Comparison of ENCODE assay signal across 16 cellular contexts in genomic region chr3:36965440-36965839, GRCh38. TPM values are rescaled to one million over a fixed set of nuclear protein-coding genes. Genes with fewer than 3 reads are reported as not detected.
DNase-seq lines count a peak whose midpoint lies in the region; ATAC-seq and TF ChIP-seq lines count a peak whose summit lies in the region.
"Had no signal": no experiment of that assay in that cellular context is flagged by ENCODE, and none has a peak within 500 bp of the region (broad histone marks: within the 10 kb centered on the region; RNA-seq: fewer than 3 reads in every experiment).

No MANE protein-coding gene starts in this region.

- no peaks in the 10 kb centered on the region for H3K9me3 ChIP-seq in upper lobe of left lung
- H3K9me3 ChIP-seq: ascending aorta had no signal

- peak in 2 of 4 donors; percentile 48 to 88 for TF ChIP-seq EP300 in upper lobe of left lung (IDR thresholded peaks at IDR 0.05)

- DNase-seq in NCI-H2227 treated with DMSO at 0.1 percent for 48 hours (lab: John Stamatoyannopoulos, UW) = peak; percentile 22
- no peak for DNase-seq in NCI-H2227 (lab: John Stamatoyannopoulos, UW; ENCODE audit: unreplicated experiment)
- DNase-seq in NCI-H748 (lab: John Stamatoyannopoulos, UW; ENCODE audit: unreplicated experiment) = peak; percentile 80
- DNase-seq in left kidney (ENCODE audit: low read depth, low spot score) = peak; percentile 66
- DNase-seq in upper lobe of left lung = peak in 1 of 2 donors; percentile 75
- DNase-seq in coronary artery (ENCODE audit: low spot score) = no peak
- no peak for DNase-seq in activated CD4-positive, CD25-positive, alpha-beta regulatory T cell treated with anti-CD3 and anti-CD28 coated beads, Interleukin-2, amount 50 U/mL, for 72 hours
- DNase-seq: activated gamma-delta T cell treated with Interleukin-2 at 50 U/mL for 16 hours; cortex of kidney; MM.1S; naive B cell; NCI-H446; stimulated activated CD4-positive, alpha-beta T cell treated with anti-CD3 and anti-CD28 coated beads, Interleukin-15, amount 100 ng/mL, for 24 hours had no signal

- H3K4me3 ChIP-seq in upper lobe of left lung = peak overlapping the region in 1 of 4 donors; percentile 8
- no peak overlapping the region for H3K4me3 ChIP-seq in coronary artery
- H3K4me3 ChIP-seq: ascending aorta had no signal

- H3K27ac ChIP-seq in upper lobe of left lung (peak overlapping the region; percentile 42 to 68 (median 62)), coronary artery (no peak overlapping the region)
- H3K27ac ChIP-seq: ascending aorta had no signal

- 65 to 66% methylated on average over 3 of the region's 3 CpGs for WGBS in upper lobe of left lung, 2 donors

- peak in 1 of 4 donors; percentile 26 for TF ChIP-seq POLR2A in upper lobe of left lung (IDR thresholded peaks at IDR 0.05)

- H3K4me1 ChIP-seq in upper lobe of left lung = peaks cover 9 to 16% (median 12%) of the 10 kb centered on the region in 4 donors
- H3K4me1 ChIP-seq: ascending aorta had no signal

- no peaks in the 10 kb centered on the region for H3K36me3 ChIP-seq in upper lobe of left lung
- H3K36me3 ChIP-seq: ascending aorta had no signal

- no peaks in the 10 kb centered on the region for H3K27me3 ChIP-seq in upper lobe of left lung
- H3K27me3 ChIP-seq: ascending aorta had no signal

- TF ChIP-seq CTCF in upper lobe of left lung (IDR thresholded peaks at IDR 0.05) (peak in 1 of 6 experiments; percentile 22), coronary artery (IDR thresholded peaks at IDR 0.05) (no peak)

- ATAC-seq in upper lobe of left lung (ENCODE audit: low FRiP score in 2 of 2) = no peak
- no peak for ATAC-seq in GM18858 (IDR thresholded peaks at IDR 0.05; ENCODE audit: unreplicated experiment)
- ATAC-seq: esophagus mucosa had no signal

RNA-seq across cellular contexts. Expression of gene TRANK1, which starts 20.6 kb away (rescaled TPM):
- total RNA-seq in upper lobe of left lung = 10 to 100 TPM; 10.6 to 39.8 (median 28.1) TPM

RNA-seq across cellular contexts. Expression of gene EPM2AIP1, which starts 27.5 kb away (rescaled TPM):
- total RNA-seq in upper lobe of left lung = 10 to 100 TPM; 12.5 to 44.0 (median 18.1) TPM

RNA-seq across cellular contexts. Expression of gene MLH1, which starts 27.9 kb away (rescaled TPM):
- 10 to 100 TPM; 31.7 to 97.4 (median 37.2) TPM for total RNA-seq in upper lobe of left lung

Comparison
In these comparisons a context has a peak if more than half of its experiments do, and no peak if none do; other contexts are left out.
1. DNase-seq: peak in NCI-H2227 treated with DMSO at 0.1 percent for 48 hours (single experiment), NCI-H748 (single experiment) and left kidney (single experiment); none in NCI-H2227 (single experiment), coronary artery (single experiment) and activated CD4-positive, CD25-positive, alpha-beta regulatory T cell treated with anti-CD3 and anti-CD28 coated beads, Interleukin-2, amount 50 U/mL, for 72 hours (single experiment).
2. H3K27ac ChIP-seq: peak in upper lobe of left lung (4 of 4); none in coronary artery (0 of 2).